Comparison of ENCODE assay signal across 1 cellular context in the genomic region with DNA sequence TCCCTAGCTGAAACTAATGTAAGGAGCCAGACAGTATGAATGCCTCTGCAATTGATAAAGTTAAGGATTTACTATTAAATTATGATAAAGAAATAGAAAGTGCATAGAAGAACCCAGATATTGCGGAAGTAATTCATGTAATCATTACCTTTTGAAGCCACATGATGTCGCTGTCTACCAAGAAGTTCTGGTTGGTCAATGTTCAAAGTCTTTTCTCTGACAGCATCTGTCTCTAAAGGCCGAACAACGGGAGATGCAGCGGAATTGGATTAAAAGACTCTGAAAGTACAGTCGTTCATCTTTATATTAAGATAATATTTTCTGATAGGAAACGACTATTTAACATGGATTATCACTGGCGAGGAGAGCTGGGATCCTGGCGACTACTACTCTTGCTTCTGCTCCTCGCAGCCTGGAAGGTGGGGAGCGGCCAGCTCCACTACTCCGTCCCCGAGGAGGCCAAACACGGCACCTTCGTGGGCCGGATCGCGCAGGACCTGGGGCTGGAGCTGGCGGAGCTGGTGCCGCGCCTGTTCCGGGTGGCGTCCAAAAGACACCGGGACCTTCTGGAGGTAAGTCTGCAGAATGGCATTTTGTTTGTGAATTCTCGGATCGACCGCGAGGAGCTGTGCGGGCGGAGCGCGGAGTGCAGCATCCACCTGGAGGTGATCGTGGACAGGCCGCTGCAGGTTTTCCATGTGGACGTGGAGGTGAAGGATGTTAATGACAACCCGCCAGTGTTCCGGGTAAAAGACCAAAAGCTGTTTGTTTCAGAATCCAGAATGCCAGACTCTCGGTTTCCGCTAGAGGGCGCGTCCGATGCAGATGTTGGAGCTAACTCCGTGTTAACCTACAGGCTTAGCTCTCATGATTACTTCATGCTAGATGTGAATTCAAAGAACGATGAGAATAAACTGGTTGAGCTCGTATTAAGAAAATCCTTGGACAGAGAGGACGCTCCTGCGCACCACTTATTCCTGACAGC.
TF ChIP-seq lines count a peak whose summit lies in the region.

Gene PCDHA8 (plus strand): TSS at position 210 of the 985 bp plus-strand sequence. CDS start 135 bp downstream, at position 345.

TF ChIP-seq in IMR-90, 13 proteins besides CTCF, POLR2A, EP300 and RAD21 (continued from another document):
- TF ChIP-seq, protein P1, sequence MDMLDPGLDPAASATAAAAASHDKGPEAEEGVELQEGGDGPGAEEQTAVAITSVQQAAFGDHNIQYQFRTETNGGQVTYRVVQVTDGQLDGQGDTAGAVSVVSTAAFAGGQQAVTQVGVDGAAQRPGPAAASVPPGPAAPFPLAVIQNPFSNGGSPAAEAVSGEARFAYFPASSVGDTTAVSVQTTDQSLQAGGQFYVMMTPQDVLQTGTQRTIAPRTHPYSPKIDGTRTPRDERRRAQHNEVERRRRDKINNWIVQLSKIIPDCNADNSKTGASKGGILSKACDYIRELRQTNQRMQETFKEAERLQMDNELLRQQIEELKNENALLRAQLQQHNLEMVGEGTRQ (IDR thresholded peaks at IDR 0.05; ENCODE audit: low read depth, low read length) = no peak
- no peak for TF ChIP-seq SMC3 (IDR thresholded peaks at IDR 0.05; ENCODE audit: low read depth, low read length)
- no peak for TF ChIP-seq BHLHE40 (IDR thresholded peaks at IDR 0.05; ENCODE audit: low read depth, low read length)
- no peak for TF ChIP-seq CHD1 (IDR thresholded peaks at IDR 0.05; ENCODE audit: low read depth, low read length)
- no peak for TF ChIP-seq RFX5 (IDR thresholded peaks at IDR 0.05; ENCODE audit: low read depth, low read length)
- TF ChIP-seq, protein P2, sequence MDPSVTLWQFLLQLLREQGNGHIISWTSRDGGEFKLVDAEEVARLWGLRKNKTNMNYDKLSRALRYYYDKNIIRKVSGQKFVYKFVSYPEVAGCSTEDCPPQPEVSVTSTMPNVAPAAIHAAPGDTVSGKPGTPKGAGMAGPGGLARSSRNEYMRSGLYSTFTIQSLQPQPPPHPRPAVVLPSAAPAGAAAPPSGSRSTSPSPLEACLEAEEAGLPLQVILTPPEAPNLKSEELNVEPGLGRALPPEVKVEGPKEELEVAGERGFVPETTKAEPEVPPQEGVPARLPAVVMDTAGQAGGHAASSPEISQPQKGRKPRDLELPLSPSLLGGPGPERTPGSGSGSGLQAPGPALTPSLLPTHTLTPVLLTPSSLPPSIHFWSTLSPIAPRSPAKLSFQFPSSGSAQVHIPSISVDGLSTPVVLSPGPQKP (IDR thresholded peaks at IDR 0.05; ENCODE audit: borderline replicate concordance, low read depth, low read length) = no peak
- TF ChIP-seq FOS (IDR thresholded peaks at IDR 0.05; ENCODE audit: low read depth, low read length) = no peak
- TF ChIP-seq MAFK (IDR thresholded peaks at IDR 0.05; ENCODE audit: low read depth, low read length) = no peak
- no peak for TF ChIP-seq RCOR1 (IDR thresholded peaks at IDR 0.05; ENCODE audit: insufficient replicate concordance, low read length)
- TF ChIP-seq MAZ (IDR thresholded peaks at IDR 0.05; ENCODE audit: borderline replicate concordance, low read depth, low read length) = no peak
- no peak for TF ChIP-seq CEBPB (IDR thresholded peaks at IDR 0.05; ENCODE audit: low read depth, low read length)
- TF ChIP-seq NFE2L2 (IDR thresholded peaks at IDR 0.05; ENCODE audit: low read depth, low read length) = no peak
